Comparison of ENCODE assay signal across 8 cellular contexts in genomic region chr11:132126973-132127900, GRCh38.
DNase-seq lines count a peak whose midpoint lies in the region; ATAC-seq and TF ChIP-seq lines count a peak whose summit lies in the region.

No MANE protein-coding gene starts in this region.

- H3K36me3 ChIP-seq in HUES48 (ENCODE audit: control insufficient read depth, insufficient read depth, low read length): no peaks in the 10 kb centered on the region
- H3K36me3 ChIP-seq in SK-N-MC (ENCODE audit: insufficient read depth, low read length): no peaks in the 10 kb centered on the region

- peak; percentile 89 for TF ChIP-seq CTCF in AG10803 (conservative IDR thresholded peaks at IDR 0.05; ENCODE audit: low read length)
- peak; percentile 80 for TF ChIP-seq CTCF in foreskin fibroblast (IDR thresholded peaks at IDR 0.05; ENCODE audit: low read depth, low read length)

- H3K9me3 ChIP-seq in HUES48 (ENCODE audit: control insufficient read depth, insufficient read depth, low read length) (no peaks in the 10 kb centered on the region), SK-N-MC (ENCODE audit: low read depth, low read length) (no peaks in the 10 kb centered on the region)

- H3K27me3 ChIP-seq in HUES48 (ENCODE audit: control insufficient read depth, insufficient read depth, low read length): no peaks in the 10 kb centered on the region

- ATAC-seq in GM21825 (IDR thresholded peaks at IDR 0.05; ENCODE audit: unreplicated experiment): no peak

- H3K4me1 ChIP-seq in HUES48 (ENCODE audit: control insufficient read depth, insufficient read depth, low read length): peaks cover 34% of the 10 kb centered on the region

- peak; percentile 90 for DNase-seq in AG10803 (ENCODE audit: low read depth)
- DNase-seq in SK-N-MC (ENCODE audit: low read depth, low spot score): peak; percentile 3
- DNase-seq in foreskin fibroblast: peak; percentile 93 to 97
- DNase-seq in occipital lobe (lab: John Stamatoyannopoulos, UW): peak; percentile 49
- DNase-seq in activated CD4-positive, alpha-beta T cell treated with anti-CD3 and anti-CD28 coated beads for 1 hour: no peak
- DNase-seq in mesenteric fat pad (ENCODE audit: low spot score): no peak

- H3K9ac ChIP-seq in HUES48 (ENCODE audit: low read depth, low read length) (no peak overlapping the region), SK-N-MC (ENCODE audit: insufficient read length) (no peak overlapping the region)

- H3K4me3 ChIP-seq in AG10803 (ENCODE audit: low read length): peak overlapping the region; percentile 61
- peak overlapping the region; percentile 47 for H3K4me3 ChIP-seq in HUES48 (ENCODE audit: low read depth, low read length)
- H3K4me3 ChIP-seq in SK-N-MC: no peak overlapping the region
- peak overlapping the region; percentile 16 to 59 for H3K4me3 ChIP-seq in foreskin fibroblast (ENCODE audit: low read depth in 1 of 2, low read length in 2 of 2)

- no peak overlapping the region for H3K27ac ChIP-seq in HUES48 (ENCODE audit: low read depth, low read length)
- no peak overlapping the region for H3K27ac ChIP-seq in SK-N-MC

Comparison
In these comparisons a context has a peak if more than half of its experiments do, and no peak if none do; other contexts are left out.
1. DNase-seq: peak in AG10803 (single experiment), SK-N-MC (single experiment), foreskin fibroblast (2 of 2) and occipital lobe (single experiment); none in activated CD4-positive, alpha-beta T cell treated with anti-CD3 and anti-CD28 coated beads for 1 hour (single experiment) and mesenteric fat pad (single experiment).